Comparison of ENCODE assay signal across 18 cellular contexts in genomic region chr13:107301724-107302374, GRCh38.
DNase-seq lines count a peak whose midpoint lies in the region.
"Had no signal": no experiment of that assay in that cellular context is flagged by ENCODE, and none has a peak within 500 bp of the region (broad histone marks: within the 10 kb centered on the region; RNA-seq: fewer than 3 reads in every experiment).

No MANE protein-coding gene starts in this region.

- no peak overlapping the region for H2BK5ac ChIP-seq in trophoblast cell (ENCODE audit: low read depth, low read length, poor library complexity)

- H3K79me1 ChIP-seq in trophoblast cell (ENCODE audit: low read length), result no peaks in the 10 kb centered on the region

- no peak overlapping the region for H3K9ac ChIP-seq in trophoblast cell (ENCODE audit: low read length)

- no peaks in the 10 kb centered on the region for H3K36me3 ChIP-seq in trophoblast cell (ENCODE audit: control insufficient read depth in 1 of 2, insufficient read depth in 2 of 2, low read length in 2 of 2)
- H3K36me3 ChIP-seq: esophagus squamous epithelium had no signal

- H3K9me3 ChIP-seq in trophoblast cell (ENCODE audit: insufficient read depth, low read depth, low read length), result no peaks in the 10 kb centered on the region
- H3K9me3 ChIP-seq: esophagus squamous epithelium had no signal

- H2BK120ac ChIP-seq in trophoblast cell (ENCODE audit: insufficient read depth, low read length, poor library complexity), result no peak overlapping the region

- H3K27me3 ChIP-seq in trophoblast cell (ENCODE audit: insufficient read depth, low read length), result no peaks in the 10 kb centered on the region
- H3K27me3 ChIP-seq: esophagus squamous epithelium had no signal

- H4K12ac ChIP-seq in trophoblast cell (ENCODE audit: low read depth, low read length), result no peak overlapping the region

- intact Hi-C loops in head of caudate nucleus (cut with DNase I), result no loop called here

- H4K91ac ChIP-seq in trophoblast cell (ENCODE audit: low read depth, low read length), result no peak overlapping the region

- H3K14ac ChIP-seq in trophoblast cell (ENCODE audit: low read length), result no peak overlapping the region

- H3K4me1 ChIP-seq in trophoblast cell (ENCODE audit: control insufficient read depth in 1 of 2, insufficient read depth in 2 of 2, low read length in 2 of 2), result no peaks in the 10 kb centered on the region
- H3K4me1 ChIP-seq: esophagus squamous epithelium had no signal

- no peak overlapping the region for H3K18ac ChIP-seq in trophoblast cell (ENCODE audit: low read length)

- no CpG with 5 or more reads among the region's 4 CpGs for WGBS in trophoblast cell (ENCODE audit: extremely low coverage, insufficient coverage, insufficient read length)

- no peak overlapping the region for H3K4me3 ChIP-seq in trophoblast cell (ENCODE audit: low read depth, low read length)
- H3K4me3 ChIP-seq: coronary artery, esophagus squamous epithelium had no signal

- no peaks in the 10 kb centered on the region for H3K79me2 ChIP-seq in trophoblast cell (ENCODE audit: control insufficient read depth, insufficient read depth, low read length, poor library complexity)

- H2AFZ ChIP-seq in trophoblast cell (ENCODE audit: insufficient read depth, low read length, poor library complexity), result no peak overlapping the region

- H3K4me2 ChIP-seq in trophoblast cell (ENCODE audit: low read length), result no peak overlapping the region

- DNase-seq in DMS153 (lab: John Stamatoyannopoulos, UW) (peak; percentile 4), DMS153 treated with DMSO at 0.1 percent for 48 hours (lab: John Stamatoyannopoulos, UW; ENCODE audit: unreplicated experiment) (no peak), NCI-H748 (lab: John Stamatoyannopoulos, UW; ENCODE audit: unreplicated experiment) (peak; percentile 80), dermis blood vessel endothelial cell (peak; percentile 34), renal cortical epithelial cell (ENCODE audit: low read depth) (peak; percentile 35), Ammon's horn (ENCODE audit: low spot score) (no peak), trophoblast cell (no peak), head of caudate nucleus (no peak)
- DNase-seq: activated CD4-positive, alpha-beta T cell treated with anti-CD3 and anti-CD28 coated beads for 36 hours; activated T-cell treated with anti-CD3 and anti-CD28 coated beads, Interleukin-2, amount 50 U/mL, for 24 hours; amniotic stem cell; esophagus squamous epithelium; NCI-H2081; occipital lobe; small intestine; T-cell had no signal

- H2AK5ac ChIP-seq in trophoblast cell (ENCODE audit: low read length), result no peak overlapping the region

- no peak overlapping the region for H3K27ac ChIP-seq in trophoblast cell (ENCODE audit: low read depth, low read length)
- H3K27ac ChIP-seq: 22Rv1, coronary artery, esophagus squamous epithelium had no signal

- H3K4ac ChIP-seq in trophoblast cell (ENCODE audit: low read depth, low read length), result no peak overlapping the region

- H2BK12ac ChIP-seq in trophoblast cell (ENCODE audit: low read length), result no peak overlapping the region

- no peak overlapping the region for H4K8ac ChIP-seq in trophoblast cell (ENCODE audit: low read depth, low read length)

- H3K23ac ChIP-seq in trophoblast cell (ENCODE audit: low read length), result no peak overlapping the region

Comparison
In these comparisons a context has a peak if more than half of its experiments do, and no peak if none do; other contexts are left out.
1. DNase-seq: peak in DMS153 (single experiment), NCI-H748 (single experiment), dermis blood vessel endothelial cell (single experiment) and renal cortical epithelial cell (single experiment); none in DMS153 treated with DMSO at 0.1 percent for 48 hours (single experiment), Ammon's horn (single experiment), trophoblast cell (0 of 2) and head of caudate nucleus (0 of 42).